Comparison of ENCODE assay signal across 8 cellular contexts in genomic region chr7:151631149-151631967, GRCh38.
DNase-seq lines count a peak whose midpoint lies in the region; ATAC-seq and TF ChIP-seq lines count a peak whose summit lies in the region.

No MANE protein-coding gene starts in this region.

- H3K4me3 ChIP-seq in OCI-LY3 (ENCODE audit: low read length), result peak overlapping the region; percentile 88
- peak overlapping the region; percentile 79 to 92 (median 87) for H3K4me3 ChIP-seq in mammary epithelial cell (replicated peaks in 1 of 3; ENCODE audit: insufficient read depth in 1 of 3, low read depth in 2 of 3, low read length in 3 of 3)
- H3K4me3 ChIP-seq in lower leg skin (ENCODE audit: low read depth, poor library complexity, severe bottlenecking), result peak overlapping the region; percentile 53
- H3K4me3 ChIP-seq in thoracic aorta, result peak overlapping the region; percentile 80

- CTCF ChIA-PET in mammary epithelial cell (lab: Charles Lee; ENCODE audit: low non-redundant PET), result interaction anchor here (0.6 to 0.7 kb wide), 5 partner anchors 11 to 394 kb away, joined by 3 to 4 read pairs (median 3); no protein-coding TSS in a partner anchor

- intact Hi-C loops in mammary epithelial cell (cut with micrococcal nuclease), result loop anchor here (1.0 to 5.0 kb wide), 4 partner anchors 65 to 123 kb away; partner anchors contain the start of gene RHEB
- intact Hi-C loops in lower leg skin (cut with DNase I; ENCODE audit: low total_unique reads), result no loop called here

- no peak for TF ChIP-seq POLR2A in lower leg skin (IDR thresholded peaks at IDR 0.05)

- dilution Hi-C loops in mammary epithelial cell (cut with HindIII; ENCODE audit: low sequenced_read_pairs), result no loop called here

- DNase-seq in G401 (ENCODE audit: low spot score) (peak; percentile 58), mammary epithelial cell (peak; percentile 41), lower leg skin (ENCODE audit: low spot score in 2 of 2) (no peak), thoracic aorta (ENCODE audit: low spot score) (no peak), NOMO-1 treated with dmso at 0.1 percent for 144 hours (lab: John Stamatoyannopoulos, UW; ENCODE audit: unreplicated experiment) (no peak)

- H4K20me1 ChIP-seq in OCI-LY3 (ENCODE audit: insufficient read depth, low read length) (no peaks in the 10 kb centered on the region), mammary epithelial cell (ENCODE audit: insufficient read depth, low read length) (no peaks in the 10 kb centered on the region)

- in situ Hi-C loops in G401 (cut with HindIII; ENCODE audit: low sequenced_read_pairs) (no loop called here), mammary epithelial cell (cut with MboI; ENCODE audit: low sequenced_read_pairs in 2 of 2) (no loop called here)

- H3K4me2 ChIP-seq in OCI-LY3 (ENCODE audit: low read length) (peak overlapping the region; percentile 95), mammary epithelial cell (ENCODE audit: insufficient read depth, low read depth, low read length) (peak overlapping the region; percentile 92)

- TSS peak; percentile 41 for BruUV-seq in mammary epithelial cell (replicated peaks; lab: Mats Ljungman, UMichigan)

- peak; percentile 23 for ATAC-seq in HG03039 (IDR thresholded peaks at IDR 0.05; ENCODE audit: unreplicated experiment)
- peak; percentile 27 for ATAC-seq in thoracic aorta (ENCODE audit: insufficient number of reproducible peaks, low FRiP score, low read depth)

- H3K36me3 ChIP-seq in OCI-LY3 (replicated peaks; ENCODE audit: low read depth, low read length) (no peaks in the 10 kb centered on the region), mammary epithelial cell (ENCODE audit: insufficient read depth, low read length) (no peaks in the 10 kb centered on the region), thoracic aorta (no peaks in the 10 kb centered on the region)

- 3% methylated on average over 17 of the region's 44 CpGs for WGBS in mammary epithelial cell (ENCODE audit: low coverage, missing lambda C conversion rate)
- 5 to 7% methylated on average over 24 to 41 of the region's 44 CpGs for WGBS in lower leg skin, 2 donors

- H2AFZ ChIP-seq in OCI-LY3 (ENCODE audit: low read depth, low read length), result peak overlapping the region; percentile 84
- peak overlapping the region; percentile 81 for H2AFZ ChIP-seq in mammary epithelial cell (ENCODE audit: low read depth, low read length)

- peak overlapping the region; percentile 82 for H3K27ac ChIP-seq in 22Rv1
- H3K27ac ChIP-seq in OCI-LY3 (ENCODE audit: low read length), result no peak overlapping the region
- peak overlapping the region; percentile 61 for H3K27ac ChIP-seq in mammary epithelial cell (ENCODE audit: insufficient read depth, low read depth, low read length)
- peak overlapping the region; percentile 85 to 90 for H3K27ac ChIP-seq in thoracic aorta

- H3K9me3 ChIP-seq in OCI-LY3 (ENCODE audit: insufficient read depth, low read length), result no peaks in the 10 kb centered on the region
- H3K9me3 ChIP-seq in mammary epithelial cell (replicated peaks; ENCODE audit: insufficient read depth, low read length), result no peaks in the 10 kb centered on the region
- no peaks in the 10 kb centered on the region for H3K9me3 ChIP-seq in thoracic aorta

- TF ChIP-seq CTCF in 22Rv1 (IDR thresholded peaks at IDR 0.05), result no peak
- TF ChIP-seq CTCF in OCI-LY3 (IDR thresholded peaks at IDR 0.05; ENCODE audit: low read depth, low read length), result 0 out of 2 replicates have a peak, but pooled peaks have one; percentile 11
- TF ChIP-seq CTCF in mammary epithelial cell (conservative IDR thresholded peaks at IDR 0.05 in 1 of 2, IDR thresholded peaks at IDR 0.05 in 1 of 2; ENCODE audit: extremely low read depth in 1 of 2, insufficient read depth in 1 of 2, low read depth in 1 of 2, low read length in 2 of 2), result no peak
- no peak for TF ChIP-seq CTCF in lower leg skin (IDR thresholded peaks at IDR 0.05)
- peak; percentile 6 for TF ChIP-seq CTCF in thoracic aorta (IDR thresholded peaks at IDR 0.05)

- H3K4me1 ChIP-seq in OCI-LY3 (ENCODE audit: low read length) (peaks cover 14% of the 10 kb centered on the region), mammary epithelial cell (ENCODE audit: insufficient read depth, low read length) (peaks cover 30% of the 10 kb centered on the region), thoracic aorta (ENCODE audit: control insufficient read depth in 1 of 2, low read depth in 2 of 2) (peaks cover 26 to 50% of the 10 kb centered on the region in 2 donors)

- H3K9ac ChIP-seq in OCI-LY3 (ENCODE audit: low read length) (peak overlapping the region; percentile 43), mammary epithelial cell (ENCODE audit: insufficient read depth, low read length) (peak overlapping the region; percentile 79)

- peaks cover 24% of the 10 kb centered on the region for H3K27me3 ChIP-seq in OCI-LY3 (ENCODE audit: low read depth, low read length)
- H3K27me3 ChIP-seq in mammary epithelial cell (ENCODE audit: insufficient read depth, low read length), result no peaks in the 10 kb centered on the region
- no peaks in the 10 kb centered on the region for H3K27me3 ChIP-seq in thoracic aorta (replicated peaks; ENCODE audit: insufficient read depth)

- H3K79me2 ChIP-seq in OCI-LY3 (ENCODE audit: low read length) (no peaks in the 10 kb centered on the region), mammary epithelial cell (ENCODE audit: insufficient read depth, low read length) (peaks cover 50% of the 10 kb centered on the region)

Comparison
In these comparisons a context has a peak if more than half of its experiments do, and no peak if none do; other contexts are left out.
1. CTCF ChIP-seq: peak in OCI-LY3 (single experiment) and thoracic aorta (single experiment); none in 22Rv1 (single experiment), mammary epithelial cell (0 of 2) and lower leg skin (0 of 3).
2. DNase-seq: peak in G401 (single experiment) and mammary epithelial cell (single experiment); none in lower leg skin (0 of 2), thoracic aorta (single experiment) and NOMO-1 treated with dmso at 0.1 percent for 144 hours (single experiment).
3. Peak in every context shown above with its lines, with median percentiles within 50 percentile points of each other: H3K4me3 ChIP-seq.